ENCODE assay signal across 1 cellular context in genomic region chr11:17012179-17012578, GRCh38.
TF ChIP-seq lines count a peak whose summit lies in the region.

No MANE protein-coding gene starts in this region.

TF ChIP-seq in WTC11, 78 proteins besides CTCF, POLR2A, EP300 and RAD21 (continued from another document):
- TF ChIP-seq ZMAT4 (CRISPR knock-in tag; IDR thresholded peaks at IDR 0.05) (no peak), E2F4 (CRISPR knock-in tag; IDR thresholded peaks at IDR 0.05; ENCODE audit: borderline replicate concordance, low read depth) (no peak), PRDM15 (CRISPR knock-in tag; IDR thresholded peaks at IDR 0.05) (no peak), AR (CRISPR knock-in tag; IDR thresholded peaks at IDR 0.05) (no peak), MYBL2 (CRISPR knock-in tag; IDR thresholded peaks at IDR 0.05) (no peak), ZNF425 (CRISPR knock-in tag; conservative IDR thresholded peaks at IDR 0.05) (no peak), ZNF281 (CRISPR knock-in tag; IDR thresholded peaks at IDR 0.05) (no peak), TP53 (CRISPR knock-in tag; IDR thresholded peaks at IDR 0.05) (no peak), ZNF512 (CRISPR knock-in tag; IDR thresholded peaks at IDR 0.05; ENCODE audit: borderline replicate concordance) (no peak), CDX4 (CRISPR knock-in tag; IDR thresholded peaks at IDR 0.05; ENCODE audit: borderline replicate concordance) (no peak), ATF6 (CRISPR knock-in tag; IDR thresholded peaks at IDR 0.05) (no peak), MXD4 (CRISPR knock-in tag; IDR thresholded peaks at IDR 0.05; ENCODE audit: borderline replicate concordance) (no peak)
